ENCODE assay signal across 1 cellular context in the genomic region with DNA sequence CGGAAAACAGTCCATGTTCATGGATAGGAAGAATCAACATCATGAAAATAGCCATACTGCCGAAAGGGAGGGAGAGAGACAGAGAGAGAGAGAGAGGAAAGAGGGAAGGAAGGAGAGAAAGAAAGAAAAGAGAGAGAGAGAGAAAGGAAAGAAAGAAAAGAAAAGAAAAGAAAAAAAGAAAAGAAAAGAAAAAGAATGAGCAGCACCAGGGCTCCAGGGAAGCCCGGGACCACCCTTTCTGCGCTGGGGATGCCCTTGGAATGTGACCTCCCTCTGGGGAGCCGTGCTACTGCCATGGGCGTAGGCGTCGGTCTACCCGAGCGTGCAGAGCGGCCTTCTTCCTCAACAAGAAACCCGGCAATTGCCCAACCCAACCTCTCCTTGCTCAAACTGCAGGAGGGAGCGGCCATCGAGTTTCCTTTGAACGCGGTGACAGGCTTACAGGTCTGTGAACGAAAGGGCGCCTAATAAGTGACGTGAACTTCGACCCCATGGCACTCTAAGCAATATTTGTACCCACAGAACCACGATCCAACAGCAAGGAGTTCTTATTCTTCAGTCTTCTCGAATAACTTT.
A peak's percentile ranks its signal among the peaks of the same experiment; 100 is the strongest.
TF ChIP-seq lines count a peak whose summit lies in the region.

No MANE protein-coding gene starts in this region.

TF ChIP-seq in GM12878, 131 proteins besides CTCF, POLR2A, EP300 and RAD21 (continued from another document):
- TF ChIP-seq, protein P1, sequence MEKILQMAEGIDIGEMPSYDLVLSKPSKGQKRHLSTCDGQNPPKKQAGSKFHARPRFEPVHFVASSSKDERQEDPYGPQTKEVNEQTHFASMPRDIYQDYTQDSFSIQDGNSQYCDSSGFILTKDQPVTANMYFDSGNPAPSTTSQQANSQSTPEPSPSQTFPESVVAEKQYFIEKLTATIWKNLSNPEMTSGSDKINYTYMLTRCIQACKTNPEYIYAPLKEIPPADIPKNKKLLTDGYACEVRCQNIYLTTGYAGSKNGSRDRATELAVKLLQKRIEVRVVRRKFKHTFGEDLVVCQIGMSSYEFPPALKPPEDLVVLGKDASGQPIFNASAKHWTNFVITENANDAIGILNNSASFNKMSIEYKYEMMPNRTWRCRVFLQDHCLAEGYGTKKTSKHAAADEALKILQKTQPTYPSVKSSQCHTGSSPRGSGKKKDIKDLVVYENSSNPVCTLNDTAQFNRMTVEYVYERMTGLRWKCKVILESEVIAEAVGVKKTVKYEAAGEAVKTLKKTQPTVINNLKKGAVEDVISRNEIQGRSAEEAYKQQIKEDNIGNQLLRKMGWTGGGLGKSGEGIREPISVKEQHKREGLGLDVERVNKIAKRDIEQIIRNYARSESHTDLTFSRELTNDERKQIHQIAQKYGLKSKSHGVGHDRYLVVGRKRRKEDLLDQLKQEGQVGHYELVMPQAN (conservative IDR thresholded peaks at IDR 0.05), result no peak
- TF ChIP-seq BHLHE40 (IDR thresholded peaks at IDR 0.05; ENCODE audit: borderline replicate concordance in 1 of 2, low read depth in 2 of 2, low read length in 1 of 2) (peak; percentile 21 to 64; a peak in 1 of 4 replicates), SMC3 (IDR thresholded peaks at IDR 0.05; ENCODE audit: borderline replicate concordance, low read length) (no peak)
- TF ChIP-seq, protein P2, sequence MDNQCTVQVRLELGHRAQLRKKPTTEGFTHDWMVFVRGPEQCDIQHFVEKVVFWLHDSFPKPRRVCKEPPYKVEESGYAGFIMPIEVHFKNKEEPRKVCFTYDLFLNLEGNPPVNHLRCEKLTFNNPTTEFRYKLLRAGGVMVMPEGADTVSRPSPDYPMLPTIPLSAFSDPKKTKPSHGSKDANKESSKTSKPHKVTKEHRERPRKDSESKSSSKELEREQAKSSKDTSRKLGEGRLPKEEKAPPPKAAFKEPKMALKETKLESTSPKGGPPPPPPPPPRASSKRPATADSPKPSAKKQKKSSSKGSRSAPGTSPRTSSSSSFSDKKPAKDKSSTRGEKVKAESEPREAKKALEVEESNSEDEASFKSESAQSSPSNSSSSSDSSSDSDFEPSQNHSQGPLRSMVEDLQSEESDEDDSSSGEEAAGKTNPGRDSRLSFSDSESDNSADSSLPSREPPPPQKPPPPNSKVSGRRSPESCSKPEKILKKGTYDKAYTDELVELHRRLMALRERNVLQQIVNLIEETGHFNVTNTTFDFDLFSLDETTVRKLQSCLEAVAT (IDR thresholded peaks at IDR 0.05), result 0 out of 2 replicates have a peak, but pooled peaks have one; percentile 16
